In the genomic region with DNA sequence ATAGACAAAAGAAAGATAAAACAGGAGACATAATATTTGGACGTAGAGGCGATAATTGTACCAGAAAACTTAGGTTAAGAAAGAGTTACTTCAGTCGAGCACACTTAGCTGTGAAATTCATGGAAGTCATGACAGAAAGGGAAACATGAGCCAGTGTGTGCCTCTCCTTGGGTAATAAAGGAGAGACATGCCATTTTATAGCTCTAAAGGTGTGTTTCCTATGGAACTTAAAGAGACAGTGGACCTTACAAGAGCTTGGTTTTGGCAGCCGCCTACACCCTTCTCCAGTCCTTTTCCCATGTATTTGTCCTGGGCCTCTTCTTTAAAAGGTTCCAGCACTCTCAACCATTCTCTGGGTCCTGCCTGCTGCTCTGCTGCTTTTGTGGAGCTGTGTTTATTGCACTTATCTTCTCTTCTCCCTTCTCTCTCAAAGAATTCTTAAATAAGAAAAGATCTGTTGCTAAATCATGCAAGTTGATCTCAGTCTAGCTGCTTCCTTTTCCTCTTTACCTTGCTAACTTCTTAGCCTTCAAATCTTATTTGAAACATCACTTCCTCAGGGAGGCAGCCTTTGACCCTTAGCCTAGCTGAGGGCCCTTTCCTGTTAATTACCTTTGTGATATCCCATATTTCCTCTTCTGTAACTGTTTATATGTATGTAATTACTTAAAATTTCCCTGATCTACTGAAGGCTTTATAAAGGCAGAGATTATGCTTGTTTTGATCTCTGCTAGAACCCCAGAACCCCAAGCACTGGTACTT, we compare ENCODE assay signal across 19 cellular contexts.
A peak's percentile ranks its signal among the peaks of the same experiment; 100 is the strongest.
DNase-seq lines count a peak whose midpoint lies in the region; ATAC-seq and TF ChIP-seq lines count a peak whose summit lies in the region.
"Had no signal": no experiment of that assay in that cellular context is flagged by ENCODE, and none has a peak within 500 bp of the region (broad histone marks: within the 10 kb centered on the region; RNA-seq: fewer than 3 reads in every experiment).

No MANE protein-coding gene starts in this region.

- H3K27me3 Mint-ChIP-seq in activated CD8-positive, alpha-beta T cell treated with anti-CD3 and anti-CD28 coated beads, Interleukin-2, amount 10 ng/mL, durations not matched to agents 7 days and 5 days (ENCODE audit: low read depth) = no peaks in the 10 kb centered on the region
- H3K27me3 Mint-ChIP-seq in activated CD8-positive, alpha-beta T cell treated with anti-CD3 and anti-CD28 coated beads for 36 hours = no peaks in the 10 kb centered on the region
- peaks cover 0 to 2% (median 0%) of the 10 kb centered on the region in 3 donors for H3K27me3 Mint-ChIP-seq in CD14-positive monocyte (ENCODE audit: low read depth in 3 of 3)

- H3K9ac ChIP-seq in neural cell (ENCODE audit: low read length) = peak overlapping the region; percentile 27
- H3K9ac ChIP-seq: neural progenitor cell had no signal

- TF ChIP-seq POLR2A in Peyer's patch (IDR thresholded peaks at IDR 0.05) = no peak

- H3K27ac ChIP-seq in neural cell (ENCODE audit: low read length) (peak overlapping the region; percentile 54), Peyer's patch (peak overlapping the region in 1 of 4 donors; percentile 27)
- H3K27ac ChIP-seq: C4-2B, neural progenitor cell, upper lobe of right lung had no signal

- peak overlapping the region; percentile 0 for H3K27ac Mint-ChIP-seq in activated CD8-positive, alpha-beta T cell treated with anti-CD3 and anti-CD28 coated beads, Interleukin-2, amount 10 ng/mL, durations not matched to agents 7 days and 5 days
- no peak overlapping the region for H3K27ac Mint-ChIP-seq in activated CD8-positive, alpha-beta T cell treated with anti-CD3 and anti-CD28 coated beads for 36 hours
- no peak overlapping the region for H3K27ac Mint-ChIP-seq in CD14-positive monocyte
- H3K27ac Mint-ChIP-seq: neural progenitor cell had no signal

- H3F3A ChIP-seq in neural cell (ENCODE audit: insufficient read depth, low read length, poor library complexity, severe bottlenecking) = no peaks in the 10 kb centered on the region

- DNase-seq in activated CD8-positive, alpha-beta T cell treated with anti-CD3 and anti-CD28 coated beads, Interleukin-2, amount 10 ng/mL, durations not matched to agents 7 days and 5 days = no peak
- DNase-seq in activated CD8-positive, alpha-beta T cell treated with anti-CD3 and anti-CD28 coated beads for 36 hours = no peak
- DNase-seq in NOMO-1 treated with dmso at 0.1 percent for 144 hours (lab: John Stamatoyannopoulos, UW; ENCODE audit: unreplicated experiment) (peak; percentile 0), dermis blood vessel endothelial cell (peak; percentile 11), Peyer's patch (no peak), CD14-positive monocyte (ENCODE audit: low spot score) (no peak), NK-92 (lab: John Stamatoyannopoulos, UW; ENCODE audit: unreplicated experiment) (no peak)
- DNase-seq: GF-D8; heart right ventricle; MG63; NCI-H1436 treated with DMSO at 0.1 percent for 48 hours; NCI-H524 treated with DMSO at 0.1 percent for 48 hours; posterior cingulate gyrus; stimulated activated CD4-positive, alpha-beta T cell treated with anti-CD3 and anti-CD28 coated beads, Interleukin-15, amount 100 ng/mL, for 24 hours; upper lobe of right lung had no signal

- TF ChIP-seq CTCF in activated CD8-positive, alpha-beta T cell treated with anti-CD3 and anti-CD28 coated beads for 36 hours (IDR thresholded peaks at IDR 0.05) = no peak
- TF ChIP-seq CTCF in neural cell (IDR thresholded peaks at IDR 0.05; ENCODE audit: poor library complexity, severe bottlenecking) = no peak
- TF ChIP-seq CTCF in Peyer's patch (IDR thresholded peaks at IDR 0.05) = peak in 1 of 6 experiments; percentile 2
- no peak for TF ChIP-seq CTCF in CD14-positive monocyte (IDR thresholded peaks at IDR 0.05)

- no peak overlapping the region for H3K4me3 Mint-ChIP-seq in activated CD8-positive, alpha-beta T cell treated with anti-CD3 and anti-CD28 coated beads, Interleukin-2, amount 10 ng/mL, durations not matched to agents 7 days and 5 days
- H3K4me3 Mint-ChIP-seq in activated CD8-positive, alpha-beta T cell treated with anti-CD3 and anti-CD28 coated beads for 36 hours = no peak overlapping the region
- H3K4me3 Mint-ChIP-seq in CD14-positive monocyte = no peak overlapping the region

- H3K4me3 ChIP-seq in neural cell (ENCODE audit: low read length) (peak overlapping the region; percentile 32), Peyer's patch (no peak overlapping the region)
- H3K4me3 ChIP-seq: HAP-1, heart right ventricle, MG63, neural progenitor cell, upper lobe of right lung had no signal

- H3K36me3 Mint-ChIP-seq in activated CD8-positive, alpha-beta T cell treated with anti-CD3 and anti-CD28 coated beads, Interleukin-2, amount 10 ng/mL, durations not matched to agents 7 days and 5 days (ENCODE audit: low read depth) = peaks cover 4% of the 10 kb centered on the region
- no peaks in the 10 kb centered on the region for H3K36me3 Mint-ChIP-seq in activated CD8-positive, alpha-beta T cell treated with anti-CD3 and anti-CD28 coated beads for 36 hours (ENCODE audit: low read depth)
- no peaks in the 10 kb centered on the region for H3K36me3 Mint-ChIP-seq in CD14-positive monocyte

- H3K9me3 ChIP-seq in neural cell (ENCODE audit: low read length) (no peaks in the 10 kb centered on the region), Peyer's patch (no peaks in the 10 kb centered on the region)
- H3K9me3 ChIP-seq: MG63, upper lobe of right lung had no signal

- H3K4me2 ChIP-seq in neural cell (ENCODE audit: low read length) = peak overlapping the region; percentile 1

- no peak for TF ChIP-seq EP300 in neural cell (conservative IDR thresholded peaks at IDR 0.05; ENCODE audit: poor library complexity, severe bottlenecking)

- no peaks in the 10 kb centered on the region for H4K20me1 ChIP-seq in neural cell (ENCODE audit: insufficient read depth)

- H3K9me2 ChIP-seq in neural cell (ENCODE audit: insufficient read depth, low read length) = no peaks in the 10 kb centered on the region

- intact Hi-C loops in activated CD8-positive, alpha-beta T cell treated with anti-CD3 and anti-CD28 coated beads for 36 hours (cut with micrococcal nuclease) = loop anchor here (2.0 to 5.0 kb wide), 3 partner anchors 84 to 209 kb away; a partner anchor contains a TSS
- intact Hi-C loops in CD14-positive monocyte (cut with micrococcal nuclease) = loop anchor here (2.0 to 5.0 kb wide), 4 partner anchors 124 to 209 kb away; no protein-coding TSS in a partner anchor

- POLR2A ChIA-PET in activated CD8-positive, alpha-beta T cell treated with anti-CD3 and anti-CD28 coated beads, Interleukin-2, amount 10 ng/mL, durations not matched to agents 7 days and 5 days (lab: Charles Lee) = interaction anchor here (0.8 to 1.8 kb wide), 6 partner anchors 12 to 238 kb away, joined by 3 to 7 read pairs (median 4); a partner anchor contains a TSS
- POLR2A ChIA-PET in activated CD8-positive, alpha-beta T cell treated with anti-CD3 and anti-CD28 coated beads for 36 hours (lab: Charles Lee) = interaction anchor here (0.7 to 1.6 kb wide), 5 partner anchors 12 to 124 kb away, joined by 3 to 5 read pairs (median 3); no protein-coding TSS in a partner anchor

- CTCF ChIA-PET in activated CD8-positive, alpha-beta T cell treated with anti-CD3 and anti-CD28 coated beads, Interleukin-2, amount 10 ng/mL, durations not matched to agents 7 days and 5 days (lab: Charles Lee) = interaction anchor here (0.7 to 5.1 kb wide), 38 partner anchors 8 to 263 kb away, joined by 3 to 51 read pairs (median 5); a partner anchor contains a TSS
- CTCF ChIA-PET in activated CD8-positive, alpha-beta T cell treated with anti-CD3 and anti-CD28 coated beads for 36 hours (lab: Charles Lee) = interaction anchor here (0.7 to 6.2 kb wide), 42 partner anchors 7 to 394 kb away, joined by 3 to 63 read pairs (median 5); a partner anchor contains a TSS

- ATAC-seq in activated CD8-positive, alpha-beta T cell treated with anti-CD3 and anti-CD28 coated beads, Interleukin-2, amount 10 ng/mL, durations not matched to agents 7 days and 5 days = no peak
- ATAC-seq in activated CD8-positive, alpha-beta T cell treated with anti-CD3 and anti-CD28 coated beads for 36 hours = no peak

- H3K9me3 Mint-ChIP-seq in activated CD8-positive, alpha-beta T cell treated with anti-CD3 and anti-CD28 coated beads, Interleukin-2, amount 10 ng/mL, durations not matched to agents 7 days and 5 days (ENCODE audit: insufficient read depth) = peaks cover 6% of the 10 kb centered on the region
- H3K9me3 Mint-ChIP-seq in activated CD8-positive, alpha-beta T cell treated with anti-CD3 and anti-CD28 coated beads for 36 hours = peaks cover 3% of the 10 kb centered on the region
- peaks cover 0 to 3% (median 0%) of the 10 kb centered on the region in 7 donors for H3K9me3 Mint-ChIP-seq in CD14-positive monocyte

- peak overlapping the region; percentile 3 for H2AFZ ChIP-seq in neural cell (ENCODE audit: low read depth, low read length)
- H2AFZ ChIP-seq: neural progenitor cell had no signal

- H3K36me3 ChIP-seq in neural cell (ENCODE audit: insufficient read depth, low read length) (no peaks in the 10 kb centered on the region), Peyer's patch (no peaks in the 10 kb centered on the region)
- H3K36me3 ChIP-seq: HAP-1, heart right ventricle, MG63, neural progenitor cell, upper lobe of right lung had no signal

- H3K4me1 Mint-ChIP-seq in activated CD8-positive, alpha-beta T cell treated with anti-CD3 and anti-CD28 coated beads, Interleukin-2, amount 10 ng/mL, durations not matched to agents 7 days and 5 days (ENCODE audit: low read depth) = peaks cover 22% of the 10 kb centered on the region
- H3K4me1 Mint-ChIP-seq in activated CD8-positive, alpha-beta T cell treated with anti-CD3 and anti-CD28 coated beads for 36 hours (ENCODE audit: low read depth) = peaks cover 16% of the 10 kb centered on the region
- H3K4me1 Mint-ChIP-seq in CD14-positive monocyte = peaks cover 13% of the 10 kb centered on the region
- H3K4me1 Mint-ChIP-seq: neural progenitor cell had no signal

- peaks cover 83% of the 10 kb centered on the region for H3K79me2 ChIP-seq in neural cell (replicated peaks; ENCODE audit: insufficient read depth, low read length)

- no peaks in the 10 kb centered on the region for H3K27me3 ChIP-seq in neural cell (ENCODE audit: insufficient read depth, low read depth, low read length)
- H3K27me3 ChIP-seq in Peyer's patch = no peaks in the 10 kb centered on the region
- H3K27me3 ChIP-seq: heart right ventricle, MG63, neural progenitor cell, upper lobe of right lung had no signal

- H3K4me1 ChIP-seq in Peyer's patch = peaks cover 0 to 16% (median 0%) of the 10 kb centered on the region in 4 donors
- H3K4me1 ChIP-seq: HAP-1, upper lobe of right lung had no signal

- TF ChIP-seq RAD21 in neural cell (conservative IDR thresholded peaks at IDR 0.05) = no peak

TF ChIP-seq in neural cell, 6 proteins besides CTCF, POLR2A, EP300 and RAD21 (continues in another document):
- TF ChIP-seq MXI1 (conservative IDR thresholded peaks at IDR 0.05; ENCODE audit: poor library complexity, severe bottlenecking) = no peak
- no peak for TF ChIP-seq POLR2AphosphoS5 (IDR thresholded peaks at IDR 0.05)
- TF ChIP-seq SMC3 (conservative IDR thresholded peaks at IDR 0.05; ENCODE audit: poor library complexity) = no peak
- TF ChIP-seq EZH2 (IDR thresholded peaks at IDR 0.05; ENCODE audit: borderline replicate concordance, insufficient read depth, low read length, poor library complexity, severe bottlenecking) = no peak
- no peak for TF ChIP-seq TAF1 (IDR thresholded peaks at IDR 0.05; ENCODE audit: low read depth)

Comparison
In these comparisons a context has a peak if more than half of its experiments do, and no peak if none do; other contexts are left out.
1. DNase-seq: peak in NOMO-1 treated with dmso at 0.1 percent for 144 hours (single experiment) and dermis blood vessel endothelial cell (single experiment); none in activated CD8-positive, alpha-beta T cell treated with anti-CD3 and anti-CD28 coated beads, Interleukin-2, amount 10 ng/mL, durations not matched to agents 7 days and 5 days (single experiment), activated CD8-positive, alpha-beta T cell treated with anti-CD3 and anti-CD28 coated beads for 36 hours (single experiment), Peyer's patch (0 of 3), CD14-positive monocyte (single experiment) and NK-92 (single experiment).